In the genomic region with DNA sequence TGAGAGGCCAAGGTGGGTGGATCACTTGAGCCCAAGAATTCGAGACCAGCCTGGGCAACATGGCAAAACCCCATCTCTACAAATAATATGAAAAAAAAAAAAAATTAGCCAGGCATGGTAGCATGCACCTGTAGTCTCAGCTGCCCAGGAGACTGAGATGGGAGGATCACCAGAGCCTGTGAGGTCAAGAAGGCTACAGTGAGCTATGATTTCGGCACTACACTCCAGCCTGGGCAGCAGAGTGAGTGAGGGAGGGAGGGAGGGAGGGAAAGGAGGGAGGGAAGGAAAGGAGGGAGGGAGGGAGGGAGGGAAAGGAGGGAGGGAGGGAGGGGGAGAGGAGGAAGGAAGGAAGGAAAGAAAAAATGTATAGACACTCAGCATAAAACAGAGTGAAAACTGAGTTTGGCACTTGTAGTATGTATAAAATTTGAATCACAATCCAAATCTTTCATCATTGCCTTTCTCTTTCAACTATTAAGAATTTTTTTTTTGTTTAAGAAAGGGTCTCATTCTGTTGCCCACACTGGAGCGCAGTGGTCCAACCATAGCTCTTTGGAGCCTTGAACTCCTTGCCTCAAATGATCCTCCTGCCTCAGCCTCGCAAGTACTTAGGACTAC, we compare ENCODE assay signal across 1 cellular context.
TF ChIP-seq lines count a peak whose summit lies in the region.

No MANE protein-coding gene starts in this region.

TF ChIP-seq in HepG2, 621 proteins besides CTCF, POLR2A, EP300 and RAD21:
- TF ChIP-seq ZSCAN20 (CRISPR knock-in tag; IDR thresholded peaks at IDR 0.05; ENCODE audit: borderline replicate concordance) = no peak
- TF ChIP-seq HNRNPK (IDR thresholded peaks at IDR 0.05; ENCODE audit: low read depth, low read length, poor library complexity, severe bottlenecking) = peak; percentile 98
- TF ChIP-seq PCBP1 (IDR thresholded peaks at IDR 0.05; ENCODE audit: borderline replicate concordance, low read depth, low read length) = 0 out of 2 replicates have a peak, but pooled peaks have one; percentile 72
